1 cellular context compared by ENCODE assay signal in the genomic region with DNA sequence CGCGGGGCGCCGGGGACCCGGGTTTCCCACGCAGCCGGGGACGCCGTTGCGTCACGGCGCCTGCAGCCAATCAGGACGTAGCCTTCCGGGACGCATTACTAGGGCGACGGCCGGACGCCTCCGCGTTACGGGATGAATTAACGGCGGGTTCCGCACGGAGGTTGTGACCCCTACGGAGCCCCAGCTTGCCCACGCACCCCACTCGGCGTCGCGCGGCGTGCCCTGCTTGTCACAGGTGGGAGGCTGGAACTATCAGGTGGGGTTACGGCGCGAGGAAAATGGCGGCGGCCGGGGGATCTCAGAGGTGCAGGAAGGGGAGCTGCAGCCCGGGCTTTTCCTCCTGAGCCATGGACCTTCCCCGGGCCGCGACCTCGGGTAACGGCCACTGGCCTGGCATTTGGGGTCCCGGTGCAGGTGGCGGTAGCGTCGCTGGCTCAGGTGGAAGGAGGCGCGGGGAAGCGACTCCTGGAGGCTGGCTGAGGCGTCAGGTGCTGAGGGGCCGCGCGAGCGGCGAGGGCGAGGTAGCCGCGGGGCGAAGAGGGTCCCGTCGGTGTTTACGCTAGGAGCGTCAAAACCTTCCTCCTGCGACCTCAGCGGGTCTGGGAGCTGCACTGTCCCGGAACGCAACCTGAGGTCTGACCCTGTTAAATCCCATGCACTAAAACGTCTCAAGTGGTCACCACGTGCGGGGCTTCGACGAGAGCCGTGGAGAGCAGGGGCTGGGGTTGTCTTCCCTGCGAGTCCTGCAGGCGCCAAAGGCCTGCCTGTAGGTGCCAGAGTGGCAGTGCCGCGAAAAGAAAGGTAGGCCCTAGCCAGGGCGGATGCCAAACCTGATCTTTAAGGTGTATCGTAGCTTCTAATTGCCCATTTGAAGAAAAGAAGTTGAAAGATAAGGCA.
TF ChIP-seq lines count a peak whose summit lies in the region.

A gene (plus strand): TSS at position 98 of the 897 bp plus-strand sequence. CDS start 78,345 bp downstream, outside the sequence.

TF ChIP-seq in HepG2, 621 proteins besides CTCF, POLR2A, EP300 and RAD21 (continued from another document and continues in another):
- TF ChIP-seq, protein P1, sequence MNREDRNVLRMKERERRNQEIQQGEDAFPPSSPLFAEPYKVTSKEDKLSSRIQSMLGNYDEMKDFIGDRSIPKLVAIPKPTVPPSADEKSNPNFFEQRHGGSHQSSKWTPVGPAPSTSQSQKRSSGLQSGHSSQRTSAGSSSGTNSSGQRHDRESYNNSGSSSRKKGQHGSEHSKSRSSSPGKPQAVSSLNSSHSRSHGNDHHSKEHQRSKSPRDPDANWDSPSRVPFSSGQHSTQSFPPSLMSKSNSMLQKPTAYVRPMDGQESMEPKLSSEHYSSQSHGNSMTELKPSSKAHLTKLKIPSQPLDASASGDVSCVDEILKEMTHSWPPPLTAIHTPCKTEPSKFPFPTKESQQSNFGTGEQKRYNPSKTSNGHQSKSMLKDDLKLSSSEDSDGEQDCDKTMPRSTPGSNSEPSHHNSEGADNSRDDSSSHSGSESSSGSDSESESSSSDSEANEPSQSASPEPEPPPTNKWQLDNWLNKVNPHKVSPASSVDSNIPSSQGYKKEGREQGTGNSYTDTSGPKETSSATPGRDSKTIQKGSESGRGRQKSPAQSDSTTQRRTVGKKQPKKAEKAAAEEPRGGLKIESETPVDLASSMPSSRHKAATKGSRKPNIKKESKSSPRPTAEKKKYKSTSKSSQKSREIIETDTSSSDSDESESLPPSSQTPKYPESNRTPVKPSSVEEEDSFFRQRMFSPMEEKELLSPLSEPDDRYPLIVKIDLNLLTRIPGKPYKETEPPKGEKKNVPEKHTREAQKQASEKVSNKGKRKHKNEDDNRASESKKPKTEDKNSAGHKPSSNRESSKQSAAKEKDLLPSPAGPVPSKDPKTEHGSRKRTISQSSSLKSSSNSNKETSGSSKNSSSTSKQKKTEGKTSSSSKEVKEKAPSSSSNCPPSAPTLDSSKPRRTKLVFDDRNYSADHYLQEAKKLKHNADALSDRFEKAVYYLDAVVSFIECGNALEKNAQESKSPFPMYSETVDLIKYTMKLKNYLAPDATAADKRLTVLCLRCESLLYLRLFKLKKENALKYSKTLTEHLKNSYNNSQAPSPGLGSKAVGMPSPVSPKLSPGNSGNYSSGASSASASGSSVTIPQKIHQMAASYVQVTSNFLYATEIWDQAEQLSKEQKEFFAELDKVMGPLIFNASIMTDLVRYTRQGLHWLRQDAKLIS (CRISPR knock-in tag; IDR thresholded peaks at IDR 0.05) = peak; percentile 74; the same call in 1 of the 2 replicates
- peak; percentile 94 for TF ChIP-seq ZNF101 (CRISPR knock-in tag; IDR thresholded peaks at IDR 0.05; ENCODE audit: borderline replicate concordance, low read depth)
- TF ChIP-seq KDM5B (CRISPR knock-in tag; IDR thresholded peaks at IDR 0.05; ENCODE audit: borderline replicate concordance) = peak; percentile 100
- TF ChIP-seq, protein P2, sequence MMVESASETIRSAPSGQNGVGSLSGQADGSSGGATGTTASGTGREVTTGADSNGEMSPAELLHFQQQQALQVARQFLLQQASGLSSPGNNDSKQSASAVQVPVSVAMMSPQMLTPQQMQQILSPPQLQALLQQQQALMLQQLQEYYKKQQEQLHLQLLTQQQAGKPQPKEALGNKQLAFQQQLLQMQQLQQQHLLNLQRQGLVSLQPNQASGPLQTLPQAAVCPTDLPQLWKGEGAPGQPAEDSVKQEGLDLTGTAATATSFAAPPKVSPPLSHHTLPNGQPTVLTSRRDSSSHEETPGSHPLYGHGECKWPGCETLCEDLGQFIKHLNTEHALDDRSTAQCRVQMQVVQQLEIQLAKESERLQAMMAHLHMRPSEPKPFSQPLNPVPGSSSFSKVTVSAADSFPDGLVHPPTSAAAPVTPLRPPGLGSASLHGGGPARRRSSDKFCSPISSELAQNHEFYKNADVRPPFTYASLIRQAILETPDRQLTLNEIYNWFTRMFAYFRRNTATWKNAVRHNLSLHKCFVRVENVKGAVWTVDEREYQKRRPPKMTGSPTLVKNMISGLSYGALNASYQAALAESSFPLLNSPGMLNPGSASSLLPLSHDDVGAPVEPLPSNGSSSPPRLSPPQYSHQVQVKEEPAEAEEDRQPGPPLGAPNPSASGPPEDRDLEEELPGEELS (CRISPR knock-in tag; IDR thresholded peaks at IDR 0.05) = peak; percentile 47
- peak; percentile 79 for TF ChIP-seq ETV6 (CRISPR knock-in tag; conservative IDR thresholded peaks at IDR 0.05)
- TF ChIP-seq, protein P3, sequence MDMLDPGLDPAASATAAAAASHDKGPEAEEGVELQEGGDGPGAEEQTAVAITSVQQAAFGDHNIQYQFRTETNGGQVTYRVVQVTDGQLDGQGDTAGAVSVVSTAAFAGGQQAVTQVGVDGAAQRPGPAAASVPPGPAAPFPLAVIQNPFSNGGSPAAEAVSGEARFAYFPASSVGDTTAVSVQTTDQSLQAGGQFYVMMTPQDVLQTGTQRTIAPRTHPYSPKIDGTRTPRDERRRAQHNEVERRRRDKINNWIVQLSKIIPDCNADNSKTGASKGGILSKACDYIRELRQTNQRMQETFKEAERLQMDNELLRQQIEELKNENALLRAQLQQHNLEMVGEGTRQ (IDR thresholded peaks at IDR 0.05; ENCODE audit: low read depth, low read length) = no peak
- TF ChIP-seq, protein P3 (CRISPR knock-in tag; IDR thresholded peaks at IDR 0.05; ENCODE audit: borderline replicate concordance) = peak; percentile 70
- no peak for TF ChIP-seq MZF1 (CRISPR knock-in tag; IDR thresholded peaks at IDR 0.05; ENCODE audit: borderline replicate concordance)
- no peak; the same call in 1 of the 2 replicates for TF ChIP-seq ZKSCAN5 (CRISPR knock-in tag; IDR thresholded peaks at IDR 0.05)
- peak; percentile 95 for TF ChIP-seq HNRNPLL (IDR thresholded peaks at IDR 0.05; ENCODE audit: low read depth, low read length, poor library complexity, severe bottlenecking)
- TF ChIP-seq REPIN1 (CRISPR knock-in tag; IDR thresholded peaks at IDR 0.05; ENCODE audit: borderline replicate concordance, low read depth) = no peak
- TF ChIP-seq STAG1 (CRISPR knock-in tag; IDR thresholded peaks at IDR 0.05) = 0 out of 2 replicates have a peak, but pooled peaks have one; percentile 15
- TF ChIP-seq ZEB1 (IDR thresholded peaks at IDR 0.05; ENCODE audit: insufficient replicate concordance, low read depth) = no peak
- TF ChIP-seq ZNF547 (CRISPR knock-in tag; IDR thresholded peaks at IDR 0.05) = peak; percentile 98
- TF ChIP-seq MAFK (conservative IDR thresholded peaks at IDR 0.05 in 1 of 2, IDR thresholded peaks at IDR 0.05 in 1 of 2; ENCODE audit: low read length in 2 of 2) = no peak
- TF ChIP-seq MYNN (CRISPR knock-in tag; IDR thresholded peaks at IDR 0.05; ENCODE audit: low read depth) = peak; percentile 97; the same call in 1 of the 2 replicates
- no peak for TF ChIP-seq MBNL3 (CRISPR knock-in tag; conservative IDR thresholded peaks at IDR 0.05)
- TF ChIP-seq, protein P4, sequence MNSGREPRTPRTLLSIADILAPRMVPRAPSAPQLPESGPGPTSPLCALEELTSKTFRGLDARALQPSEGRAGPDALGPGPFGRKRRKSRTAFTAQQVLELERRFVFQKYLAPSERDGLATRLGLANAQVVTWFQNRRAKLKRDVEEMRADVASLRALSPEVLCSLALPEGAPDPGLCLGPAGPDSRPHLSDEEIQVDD (CRISPR knock-in tag; IDR thresholded peaks at IDR 0.05; ENCODE audit: borderline replicate concordance) = peak; percentile 78
- TF ChIP-seq ZNF780A (CRISPR knock-in tag; IDR thresholded peaks at IDR 0.05) = peak; percentile 86
- no peak; the same call in 1 of the 2 replicates for TF ChIP-seq PHF21A (CRISPR knock-in tag; IDR thresholded peaks at IDR 0.05)
- TF ChIP-seq MIXL1 (CRISPR knock-in tag; IDR thresholded peaks at IDR 0.05) = peak; percentile 76
- TF ChIP-seq ZNF451 (CRISPR knock-in tag; IDR thresholded peaks at IDR 0.05) = peak; percentile 94
- TF ChIP-seq RFX1 (IDR thresholded peaks at IDR 0.05) = peak; percentile 30; the same call in 1 of the 2 replicates
- TF ChIP-seq ZNF83 (CRISPR knock-in tag; IDR thresholded peaks at IDR 0.05; ENCODE audit: borderline replicate concordance) = peak; percentile 97
- TF ChIP-seq CHD2 (IDR thresholded peaks at IDR 0.05; ENCODE audit: low read depth, low read length) = no peak; the same call in 1 of the 2 replicates
- TF ChIP-seq ZSCAN22 (CRISPR knock-in tag; IDR thresholded peaks at IDR 0.05) = peak; percentile 82
- TF ChIP-seq ELF1 (CRISPR knock-in tag; IDR thresholded peaks at IDR 0.05) = peak; percentile 50
- peak; percentile 94 for TF ChIP-seq ZFAT (CRISPR knock-in tag; conservative IDR thresholded peaks at IDR 0.05)
- TF ChIP-seq, protein P5, sequence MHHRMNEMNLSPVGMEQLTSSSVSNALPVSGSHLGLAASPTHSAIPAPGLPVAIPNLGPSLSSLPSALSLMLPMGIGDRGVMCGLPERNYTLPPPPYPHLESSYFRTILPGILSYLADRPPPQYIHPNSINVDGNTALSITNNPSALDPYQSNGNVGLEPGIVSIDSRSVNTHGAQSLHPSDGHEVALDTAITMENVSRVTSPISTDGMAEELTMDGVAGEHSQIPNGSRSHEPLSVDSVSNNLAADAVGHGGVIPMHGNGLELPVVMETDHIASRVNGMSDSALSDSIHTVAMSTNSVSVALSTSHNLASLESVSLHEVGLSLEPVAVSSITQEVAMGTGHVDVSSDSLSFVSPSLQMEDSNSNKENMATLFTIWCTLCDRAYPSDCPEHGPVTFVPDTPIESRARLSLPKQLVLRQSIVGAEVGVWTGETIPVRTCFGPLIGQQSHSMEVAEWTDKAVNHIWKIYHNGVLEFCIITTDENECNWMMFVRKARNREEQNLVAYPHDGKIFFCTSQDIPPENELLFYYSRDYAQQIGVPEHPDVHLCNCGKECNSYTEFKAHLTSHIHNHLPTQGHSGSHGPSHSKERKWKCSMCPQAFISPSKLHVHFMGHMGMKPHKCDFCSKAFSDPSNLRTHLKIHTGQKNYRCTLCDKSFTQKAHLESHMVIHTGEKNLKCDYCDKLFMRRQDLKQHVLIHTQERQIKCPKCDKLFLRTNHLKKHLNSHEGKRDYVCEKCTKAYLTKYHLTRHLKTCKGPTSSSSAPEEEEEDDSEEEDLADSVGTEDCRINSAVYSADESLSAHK (CRISPR knock-in tag; IDR thresholded peaks at IDR 0.05; ENCODE audit: borderline replicate concordance) = 0 out of 2 replicates have a peak, but pooled peaks have one; percentile 88
- no peak; the same call in 1 of the 2 replicates for TF ChIP-seq ZNF382 (CRISPR knock-in tag; IDR thresholded peaks at IDR 0.05; ENCODE audit: borderline replicate concordance)
- TF ChIP-seq, protein P6, sequence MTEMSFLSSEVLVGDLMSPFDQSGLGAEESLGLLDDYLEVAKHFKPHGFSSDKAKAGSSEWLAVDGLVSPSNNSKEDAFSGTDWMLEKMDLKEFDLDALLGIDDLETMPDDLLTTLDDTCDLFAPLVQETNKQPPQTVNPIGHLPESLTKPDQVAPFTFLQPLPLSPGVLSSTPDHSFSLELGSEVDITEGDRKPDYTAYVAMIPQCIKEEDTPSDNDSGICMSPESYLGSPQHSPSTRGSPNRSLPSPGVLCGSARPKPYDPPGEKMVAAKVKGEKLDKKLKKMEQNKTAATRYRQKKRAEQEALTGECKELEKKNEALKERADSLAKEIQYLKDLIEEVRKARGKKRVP (CRISPR knock-in tag; IDR thresholded peaks at IDR 0.05) = peak in 1 of 2 experiments; percentile 55; a peak in 2 of 4 replicates
- TF ChIP-seq ZNF546 (CRISPR knock-in tag; conservative IDR thresholded peaks at IDR 0.05) = peak; percentile 96
- TF ChIP-seq ZBTB42 (CRISPR knock-in tag; IDR thresholded peaks at IDR 0.05) = peak; percentile 95
- TF ChIP-seq MEF2D (CRISPR knock-in tag; IDR thresholded peaks at IDR 0.05) = peak; percentile 54; the same call in 1 of the 2 replicates
- TF ChIP-seq, protein P7, sequence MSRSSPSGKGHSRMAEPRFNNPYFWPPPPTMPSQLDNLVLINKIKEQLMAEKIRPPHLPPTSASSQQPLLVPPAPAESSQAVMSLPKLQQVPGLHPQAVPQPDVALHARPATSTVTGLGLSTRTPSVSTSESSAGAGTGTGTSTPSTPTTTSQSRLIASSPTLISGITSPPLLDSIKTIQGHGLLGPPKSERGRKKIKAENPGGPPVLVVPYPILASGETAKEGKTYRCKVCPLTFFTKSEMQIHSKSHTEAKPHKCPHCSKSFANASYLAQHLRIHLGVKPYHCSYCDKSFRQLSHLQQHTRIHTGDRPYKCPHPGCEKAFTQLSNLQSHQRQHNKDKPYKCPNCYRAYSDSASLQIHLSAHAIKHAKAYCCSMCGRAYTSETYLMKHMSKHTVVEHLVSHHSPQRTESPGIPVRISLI (CRISPR knock-in tag; IDR thresholded peaks at IDR 0.05; ENCODE audit: borderline replicate concordance) = 0 out of 2 replicates have a peak, but pooled peaks have one; percentile 41
- TF ChIP-seq SMARCC2 (IDR thresholded peaks at IDR 0.05) = no peak
- peak; percentile 34; the same call in 1 of the 2 replicates for TF ChIP-seq ZNF383 (CRISPR knock-in tag; IDR thresholded peaks at IDR 0.05; ENCODE audit: borderline replicate concordance)
- TF ChIP-seq, protein P8, sequence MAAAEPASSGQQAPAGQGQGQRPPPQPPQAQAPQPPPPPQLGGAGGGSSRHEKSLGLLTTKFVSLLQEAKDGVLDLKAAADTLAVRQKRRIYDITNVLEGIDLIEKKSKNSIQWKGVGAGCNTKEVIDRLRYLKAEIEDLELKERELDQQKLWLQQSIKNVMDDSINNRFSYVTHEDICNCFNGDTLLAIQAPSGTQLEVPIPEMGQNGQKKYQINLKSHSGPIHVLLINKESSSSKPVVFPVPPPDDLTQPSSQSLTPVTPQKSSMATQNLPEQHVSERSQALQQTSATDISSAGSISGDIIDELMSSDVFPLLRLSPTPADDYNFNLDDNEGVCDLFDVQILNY (CRISPR knock-in tag; conservative IDR thresholded peaks at IDR 0.05) = no peak; the same call in 1 of the 2 replicates
- TF ChIP-seq HCFC1 (IDR thresholded peaks at IDR 0.05; ENCODE audit: low read depth, low read length) = no peak
- peak; percentile 89 for TF ChIP-seq NFYC (CRISPR knock-in tag; IDR thresholded peaks at IDR 0.05)
- no peak for TF ChIP-seq NCOA5 (CRISPR knock-in tag; IDR thresholded peaks at IDR 0.05)
- TF ChIP-seq EZH2 (conservative IDR thresholded peaks at IDR 0.05; ENCODE audit: low read depth, low read length) = no peak
- TF ChIP-seq SMAD3 (CRISPR knock-in tag; IDR thresholded peaks at IDR 0.05) = peak; percentile 80; the same call in 1 of the 2 replicates
- peak; percentile 96 for TF ChIP-seq ZNF20 (CRISPR knock-in tag; IDR thresholded peaks at IDR 0.05)
